In the genomic region with DNA sequence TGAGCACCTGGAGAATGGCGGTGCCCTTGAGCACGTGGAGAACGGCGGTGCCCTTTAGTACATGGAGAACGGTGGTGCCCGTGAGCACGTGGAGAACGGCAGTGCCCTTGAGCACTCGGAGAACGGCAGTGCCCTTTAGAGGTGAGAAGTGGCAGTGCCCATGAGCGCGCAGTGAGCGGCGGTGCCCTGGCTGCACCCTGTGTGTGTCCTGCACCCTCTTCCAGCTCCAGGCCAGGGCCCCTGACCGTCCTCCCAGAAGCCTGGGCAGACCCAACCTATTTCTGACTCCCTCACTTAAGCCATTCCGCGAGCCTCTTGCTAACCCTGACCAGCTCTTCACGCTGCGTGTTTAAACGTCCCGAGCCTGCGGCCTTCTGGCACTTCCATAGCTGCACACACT, we compare ENCODE assay signal across 28 cellular contexts.
DNase-seq lines count a peak whose midpoint lies in the region; ATAC-seq, FAIRE-seq and TF ChIP-seq lines count a peak whose summit lies in the region.
"Had no signal": no experiment of that assay in that cellular context is flagged by ENCODE, and none has a peak within 500 bp of the region (broad histone marks: within the 10 kb centered on the region; RNA-seq: fewer than 3 reads in every experiment).

No MANE protein-coding gene starts in this region.

- H3K9me3 ChIP-seq in heart right ventricle (peaks cover 0 to 13% (median 0%) of the 10 kb centered on the region in 11 donors), osteoblast (ENCODE audit: low read depth, low read length) (no peaks in the 10 kb centered on the region), upper lobe of left lung (peaks cover 0 to 6% (median 2%) of the 10 kb centered on the region in 4 donors), H9 (ENCODE audit: control insufficient read depth, low read depth, low read length) (no peaks in the 10 kb centered on the region)
- H3K9me3 ChIP-seq: ascending aorta, uterus had no signal

- H3K4me2 ChIP-seq in osteoblast (ENCODE audit: insufficient read depth, low read length) (no peak overlapping the region), H9 (ENCODE audit: insufficient read depth, insufficient read length, low read length) (no peak overlapping the region)

- no peak for TF ChIP-seq POLR2A in upper lobe of left lung (IDR thresholded peaks at IDR 0.05)

- no peak overlapping the region for H4K8ac ChIP-seq in H9 (replicated peaks; ENCODE audit: insufficient read length, low read depth, low read length)

- no peak overlapping the region for H3K4me3 Mint-ChIP-seq in H9
- H3K4me3 Mint-ChIP-seq: dendritic cell treated with granulocyte-macrophage colony-stimulating factor and Interleukin-4, amounts not matched to agents 40 ng/mL and 50 ng/mL, for 4 days had no signal

- no peak overlapping the region for H3K27ac ChIP-seq in heart right ventricle
- no peak overlapping the region for H3K27ac ChIP-seq in coronary artery
- H3K27ac ChIP-seq in osteoblast (ENCODE audit: low read depth, low read length) = no peak overlapping the region
- H3K27ac ChIP-seq in upper lobe of left lung = no peak overlapping the region
- H3K27ac ChIP-seq in H9 (ENCODE audit: insufficient read length, low read depth, low read length) = no peak overlapping the region
- H3K27ac ChIP-seq: ascending aorta, uterus had no signal

- H2AFZ ChIP-seq in osteoblast (ENCODE audit: low read length) (no peak overlapping the region), H9 (ENCODE audit: low read length) (no peak overlapping the region)

- DNase-seq in cardiac septum (ENCODE audit: low spot score) (peak; percentile 39), heart right ventricle (no peak), coronary artery (ENCODE audit: low spot score) (peak; percentile 55), osteoblast (ENCODE audit: insufficient read length, low spot score, missing footprints) (peak; percentile 49), upper lobe of left lung (peak; percentile 18 to 63), occipital lobe (lab: John Stamatoyannopoulos, UW) (no peak), H9 (no peak), HTR-8/SVneo (ENCODE audit: insufficient read length, low spot score) (no peak)
- DNase-seq: activated CD4-positive, alpha-beta T cell treated with anti-CD3 and anti-CD28 coated beads, Interleukin-2, amount 50 U/mL, for 4 hours; C1 segment of cervical spinal cord; caudate nucleus; COR-L47; DMS79; GDM1; HCEC 1CT; hippocampal formation; mesendoderm; NCI-H1105 treated with DMSO at 0.1 percent for 48 hours; NCI-H2029 treated with DMSO at 0.1 percent for 48 hours; NCI-H526 treated with DMSO at 0.1 percent for 48 hours; SIG-M5 had no signal

- TF ChIP-seq CTCF in heart right ventricle (IDR thresholded peaks at IDR 0.05) (no peak), coronary artery (IDR thresholded peaks at IDR 0.05) (no peak), osteoblast (IDR thresholded peaks at IDR 0.05; ENCODE audit: extremely low read depth, low read depth, low read length) (no peak), upper lobe of left lung (IDR thresholded peaks at IDR 0.05) (no peak), H9 (conservative IDR thresholded peaks at IDR 0.05) (no peak)

- no peak overlapping the region for H3K9ac ChIP-seq in H9 (ENCODE audit: extremely low read depth, insufficient read length, low read length)

- no peak overlapping the region for H4K91ac ChIP-seq in H9 (ENCODE audit: insufficient read length, low read depth, low read length)

- H3K36me3 ChIP-seq in heart right ventricle (peaks cover 0 to 12% (median 0%) of the 10 kb centered on the region in 9 donors), osteoblast (ENCODE audit: insufficient read depth, low read length) (no peaks in the 10 kb centered on the region), upper lobe of left lung (no peaks in the 10 kb centered on the region)
- H3K36me3 ChIP-seq: ascending aorta, uterus had no signal

- H4K20me1 ChIP-seq in osteoblast (ENCODE audit: insufficient read depth, low read length) (no peaks in the 10 kb centered on the region), H9 (ENCODE audit: control insufficient read depth, insufficient read depth, insufficient read length) (no peaks in the 10 kb centered on the region)

- H3K79me2 ChIP-seq in osteoblast (ENCODE audit: insufficient read depth, low read length) (no peaks in the 10 kb centered on the region), H9 (ENCODE audit: insufficient read depth, low read length) (no peaks in the 10 kb centered on the region)

- H2BK5ac ChIP-seq in H9 (ENCODE audit: insufficient read length, low read length) = no peak overlapping the region

- H3K27ac Mint-ChIP-seq in H9 = no peak overlapping the region; a peak in 1 of 7 replicates
- H3K27ac Mint-ChIP-seq: dendritic cell treated with granulocyte-macrophage colony-stimulating factor and Interleukin-4, amounts not matched to agents 40 ng/mL and 50 ng/mL, for 4 days had no signal

- no peaks in the 10 kb centered on the region for H3K4me1 Mint-ChIP-seq in H9

- ATAC-seq in heart right ventricle = no peak
- ATAC-seq in upper lobe of left lung (ENCODE audit: low FRiP score in 2 of 2) = no peak
- ATAC-seq: activated naive CD4-positive, alpha-beta T cell treated with anti-CD3 and anti-CD28 coated beads, Interleukin-2, amount 50 U/mL, for 72 hours; left colon had no signal

- no peak overlapping the region for H2BK15ac ChIP-seq in H9 (ENCODE audit: low read depth, low read length)

- no peak overlapping the region for H2AK5ac ChIP-seq in H9 (ENCODE audit: insufficient read length, low read length)

- no peak overlapping the region for H4K5ac ChIP-seq in H9 (ENCODE audit: insufficient read length, low read depth, low read length)

- no peaks in the 10 kb centered on the region for H3K23me2 ChIP-seq in H9 (ENCODE audit: insufficient read length, low read depth, low read length, poor library complexity, severe bottlenecking)

- H3K4ac ChIP-seq in H9 (ENCODE audit: low read depth, low read length) = no peak overlapping the region

- no peak overlapping the region for H3K18ac ChIP-seq in H9 (ENCODE audit: insufficient read length, low read depth, low read length)

- H3K23ac ChIP-seq in H9 (ENCODE audit: insufficient read length, low read depth, low read length) = no peak overlapping the region

- TF ChIP-seq EP300 in upper lobe of left lung (IDR thresholded peaks at IDR 0.05) = no peak

- WGBS in heart right ventricle, 2 donors = 92 to 95% methylated on average over 22 of the region's 22 CpGs
- 84 to 89% methylated on average over 21 to 22 of the region's 22 CpGs for WGBS in upper lobe of left lung, 2 donors
- no CpG with 5 or more reads among the region's 22 CpGs for WGBS in H9 (ENCODE audit: extremely low coverage, insufficient read length, low lambda C conversion rate)

- H3K79me1 ChIP-seq in H9 (ENCODE audit: insufficient read depth, low read depth, low read length, poor library complexity, severe bottlenecking) = no peaks in the 10 kb centered on the region

- peaks cover 18% of the 10 kb centered on the region for H3K27me3 Mint-ChIP-seq in H9 (ENCODE audit: low read depth)

- H3K36me3 Mint-ChIP-seq in H9 (ENCODE audit: insufficient read depth in 1 of 3, low read depth in 3 of 3) = peaks cover 7 to 24% (median 13%) of the 10 kb centered on the region in 3 experiments

- H3K4me1 ChIP-seq in heart right ventricle = peaks cover 3 to 42% (median 28%) of the 10 kb centered on the region in 9 donors
- H3K4me1 ChIP-seq in osteoblast (ENCODE audit: insufficient read depth, low read length) = no peaks in the 10 kb centered on the region
- H3K4me1 ChIP-seq in upper lobe of left lung = peaks cover 4 to 17% (median 11%) of the 10 kb centered on the region in 4 donors
- H3K4me1 ChIP-seq in H9 (ENCODE audit: insufficient read depth, low read length) = no peaks in the 10 kb centered on the region
- H3K4me1 ChIP-seq: ascending aorta, uterus had no signal

- H3K9me3 Mint-ChIP-seq in H9 = peaks cover 39 to 42% of the 10 kb centered on the region in 2 experiments

- intact Hi-C loops in cardiac septum (cut with DNase I) (loop anchor here (5.0 kb wide), 1 partner anchor 148 kb away; no protein-coding TSS in a partner anchor), heart right ventricle (cut with DNase I) (loop anchor here in 3 of 10 donors (5.0 to 10.0 kb wide), 3 partner anchors 95 to 153 kb away; a partner anchor contains a TSS)

- H3K4me3 ChIP-seq in heart right ventricle (no peak overlapping the region), coronary artery (no peak overlapping the region), osteoblast (ENCODE audit: insufficient read depth, low read length) (no peak overlapping the region), upper lobe of left lung (no peak overlapping the region)
- H3K4me3 ChIP-seq: ascending aorta, K562, uterus had no signal

- no peak overlapping the region for H3K56ac ChIP-seq in H9 (ENCODE audit: insufficient read length, low read depth, low read length)

- no peak for FAIRE-seq in HTR-8/SVneo (lab: Jason Lieb, UNC)
- FAIRE-seq: frontal cortex, K562 had no signal

- H3K27me3 ChIP-seq in heart right ventricle (no peaks in the 10 kb centered on the region), osteoblast (ENCODE audit: insufficient read depth, low read length) (no peaks in the 10 kb centered on the region), upper lobe of left lung (no peaks in the 10 kb centered on the region), H9 (ENCODE audit: insufficient read depth, low read length) (no peaks in the 10 kb centered on the region)
- H3K27me3 ChIP-seq: ascending aorta, uterus had no signal

- no peak overlapping the region for H2BK12ac ChIP-seq in H9 (ENCODE audit: insufficient read length, low read depth, low read length)

- H2BK120ac ChIP-seq in H9 (ENCODE audit: low read depth, low read length, poor library complexity, severe bottlenecking) = no peak overlapping the region

- H2BK20ac ChIP-seq in H9 (ENCODE audit: low read depth, low read length, poor library complexity, severe bottlenecking) = no peak overlapping the region

- no peak overlapping the region for H3K14ac ChIP-seq in H9 (ENCODE audit: insufficient read depth, low read length)

- H3T11ph ChIP-seq in H9 (ENCODE audit: low read length) = no peak overlapping the region

Comparison
In these comparisons a context has a peak if more than half of its experiments do, and no peak if none do; other contexts are left out.
1. DNase-seq: peak in cardiac septum (single experiment), coronary artery (single experiment), osteoblast (single experiment) and upper lobe of left lung (2 of 2); none in heart right ventricle (0 of 2), occipital lobe (single experiment), H9 (single experiment) and HTR-8/SVneo (single experiment).